ENCODE assay signal across 9 cellular contexts in genomic region chr1:4877426-4877825, GRCh38.
"Had no signal": no experiment of that assay in that cellular context is flagged by ENCODE, and none has a peak within 500 bp of the region (broad histone marks: within the 10 kb centered on the region; RNA-seq: fewer than 3 reads in every experiment).

No MANE protein-coding gene starts in this region.

- H3K9me3 ChIP-seq: HAP-1 had no signal

- H3K4me1 ChIP-seq: HAP-1 had no signal

- H3K4me2 ChIP-seq: GM23338 had no signal

- H2AFZ ChIP-seq: GM23248, GM23338 had no signal

- H3K36me3 ChIP-seq: HAP-1 had no signal

- DNase-seq: GM23248, GOT3, H7, H9, HCEC 1CT, HFFc6 had no signal

- H3K27ac ChIP-seq: GM23248 had no signal

- H3K9ac ChIP-seq: GM23248 had no signal

- H3K27ac Mint-ChIP-seq: GM23338, H9, HFFc6 had no signal

- ATAC-seq: GM23338, HCT116 had no signal

- H3K4me3 Mint-ChIP-seq: GM23338, H9, HFFc6 had no signal

- H3K4me3 ChIP-seq: GM23248, GM23338, HAP-1 had no signal
